Comparison of ENCODE assay signal across 11 cellular contexts in the genomic region with DNA sequence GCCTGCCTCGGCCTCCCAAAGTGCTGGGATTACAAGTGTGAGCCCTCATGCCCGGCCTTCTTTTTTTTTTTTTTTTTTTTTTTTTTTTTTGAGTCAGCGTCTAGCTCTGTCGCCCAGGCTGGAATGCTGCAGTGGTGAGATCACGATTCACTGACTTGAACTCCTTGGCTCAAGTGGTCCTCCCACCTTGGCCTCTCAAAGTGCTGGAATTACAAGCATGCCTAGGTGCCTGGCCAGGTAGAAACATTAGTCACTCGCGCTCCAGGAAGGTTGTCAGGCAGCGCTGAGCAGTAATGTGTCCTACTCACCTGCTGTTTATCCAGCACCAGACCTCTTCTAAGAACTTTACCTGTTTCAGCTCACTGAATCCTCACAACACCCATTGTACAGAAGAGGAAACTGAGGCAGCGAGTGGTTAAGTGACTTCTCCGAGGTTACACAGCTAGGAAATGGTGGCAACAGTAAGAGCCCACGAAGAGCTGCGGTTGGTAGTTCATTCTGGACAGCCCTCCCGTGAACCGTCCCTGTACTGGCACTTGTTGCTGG. TPM values are rescaled to one million over a fixed set of nuclear protein-coding genes. Genes with fewer than 3 reads are reported as not detected.
DNase-seq lines count a peak whose midpoint lies in the region; ATAC-seq and TF ChIP-seq lines count a peak whose summit lies in the region.
"Had no signal": no experiment of that assay in that cellular context is flagged by ENCODE, and none has a peak within 500 bp of the region (broad histone marks: within the 10 kb centered on the region; RNA-seq: fewer than 3 reads in every experiment).

No MANE protein-coding gene starts in this region.

- no peak for ATAC-seq in stimulated activated effector memory CD8-positive, alpha-beta T cell treated with anti-CD3 and anti-CD28 coated beads, Interleukin-12 subunit alpha, Interleukin-12 subunit beta, amount 100 ng/mL, for 72 hours
- ATAC-seq: Panc1 had no signal

- H3K9me3 Mint-ChIP-seq in type B pancreatic cell, result no peaks in the 10 kb centered on the region
- no peaks in the 10 kb centered on the region for H3K9me3 Mint-ChIP-seq in stimulated activated effector memory CD8-positive, alpha-beta T cell treated with anti-CD3 and anti-CD28 coated beads, Interleukin-12 subunit alpha, Interleukin-12 subunit beta, amount 100 ng/mL, for 72 hours
- H3K9me3 Mint-ChIP-seq: activated naive CD4-positive, alpha-beta T cell treated with anti-CD3 and anti-CD28 coated beads, Interleukin-2, amount 50 U/mL, for 72 hours had no signal

- peak overlapping the region; percentile 66 for H3K27ac Mint-ChIP-seq in type B pancreatic cell
- no peak overlapping the region for H3K27ac Mint-ChIP-seq in stimulated activated effector memory CD8-positive, alpha-beta T cell treated with anti-CD3 and anti-CD28 coated beads, Interleukin-12 subunit alpha, Interleukin-12 subunit beta, amount 100 ng/mL, for 72 hours
- H3K27ac Mint-ChIP-seq: activated naive CD4-positive, alpha-beta T cell treated with anti-CD3 and anti-CD28 coated beads, Interleukin-2, amount 50 U/mL, for 72 hours had no signal

- H3K4me1 Mint-ChIP-seq in type B pancreatic cell (ENCODE audit: unreplicated experiment), result no peaks in the 10 kb centered on the region
- no peaks in the 10 kb centered on the region for H3K4me1 Mint-ChIP-seq in stimulated activated effector memory CD8-positive, alpha-beta T cell treated with anti-CD3 and anti-CD28 coated beads, Interleukin-12 subunit alpha, Interleukin-12 subunit beta, amount 100 ng/mL, for 72 hours

- H3K36me3 Mint-ChIP-seq in type B pancreatic cell, result no peaks in the 10 kb centered on the region
- peaks cover 4% of the 10 kb centered on the region for H3K36me3 Mint-ChIP-seq in stimulated activated effector memory CD8-positive, alpha-beta T cell treated with anti-CD3 and anti-CD28 coated beads, Interleukin-12 subunit alpha, Interleukin-12 subunit beta, amount 100 ng/mL, for 72 hours
- H3K36me3 Mint-ChIP-seq: activated naive CD4-positive, alpha-beta T cell treated with anti-CD3 and anti-CD28 coated beads, Interleukin-2, amount 50 U/mL, for 72 hours had no signal

- in situ Hi-C loops in astrocyte of the spinal cord (cut with HindIII; ENCODE audit: low sequenced_read_pairs), result no loop called here

- H3K4me3 Mint-ChIP-seq in type B pancreatic cell, result peak overlapping the region; percentile 54
- no peak overlapping the region for H3K4me3 Mint-ChIP-seq in stimulated activated effector memory CD8-positive, alpha-beta T cell treated with anti-CD3 and anti-CD28 coated beads, Interleukin-12 subunit alpha, Interleukin-12 subunit beta, amount 100 ng/mL, for 72 hours

- peaks cover 13% of the 10 kb centered on the region for H3K27me3 Mint-ChIP-seq in type B pancreatic cell

- no peak for TF ChIP-seq CTCF in astrocyte of the spinal cord (IDR thresholded peaks at IDR 0.05; ENCODE audit: low read depth, low read length)
- no peak for TF ChIP-seq CTCF in type B pancreatic cell (conservative IDR thresholded peaks at IDR 0.05)

- DNase-seq in NCI-H2029 (lab: John Stamatoyannopoulos, UW), result peak; percentile 19
- no peak for DNase-seq in NCI-H2029 treated with DMSO at 0.1 percent for 48 hours (lab: John Stamatoyannopoulos, UW)
- peak; percentile 40 for DNase-seq in astrocyte of the spinal cord (ENCODE audit: low read depth, low spot score)
- peak; percentile 97 for DNase-seq in islet precursor cell
- DNase-seq in type B pancreatic cell (ENCODE audit: extremely low spot score, unreplicated experiment), result no peak
- no peak for DNase-seq in NK-92 (lab: John Stamatoyannopoulos, UW; ENCODE audit: unreplicated experiment)
- no peak for DNase-seq in stimulated activated effector memory CD8-positive, alpha-beta T cell treated with anti-CD3 and anti-CD28 coated beads, Interleukin-12 subunit alpha, Interleukin-12 subunit beta, amount 100 ng/mL, for 72 hours (ENCODE audit: low spot score in 2 of 2)
- DNase-seq in midbrain (lab: John Stamatoyannopoulos, UW), result no peak
- DNase-seq: erythroblast had no signal

- H3K4me3 ChIP-seq in astrocyte of the spinal cord (ENCODE audit: low read depth, low read length), result no peak overlapping the region

RNA-seq across cellular contexts. Expression of a gene that starts 0.5 kb away (rescaled TPM):
- 5.7 TPM in 1 of 2 replicates, not detected in the other for total RNA-seq in type B pancreatic cell (ENCODE audit: low replicate concordance)

RNA-seq across cellular contexts. Expression of a gene that starts 9.0 kb away (rescaled TPM):
- total RNA-seq in type B pancreatic cell (ENCODE audit: low replicate concordance), result 164 and 266 TPM in 2 replicates

RNA-seq across cellular contexts. Expression of a gene that starts 9.4 kb away (rescaled TPM):
- total RNA-seq in type B pancreatic cell (ENCODE audit: low replicate concordance), result 38.4 and 44.8 TPM in 2 replicates

RNA-seq across cellular contexts. Expression of a gene that starts 15.0 kb away (rescaled TPM):
- not detected in 2 replicates for total RNA-seq in type B pancreatic cell (ENCODE audit: low replicate concordance)

RNA-seq across cellular contexts. Expression of a gene that starts 37.6 kb away (rescaled TPM):
- total RNA-seq in type B pancreatic cell (ENCODE audit: low replicate concordance), result 3.7 TPM in 1 of 2 replicates, not detected in the other

Comparison
In these comparisons a context has a peak if more than half of its experiments do, and no peak if none do; other contexts are left out.
1. DNase-seq: peak in NCI-H2029 (single experiment), astrocyte of the spinal cord (single experiment) and islet precursor cell (single experiment); none in NCI-H2029 treated with DMSO at 0.1 percent for 48 hours (single experiment), type B pancreatic cell (single experiment), NK-92 (single experiment), stimulated activated effector memory CD8-positive, alpha-beta T cell treated with anti-CD3 and anti-CD28 coated beads, Interleukin-12 subunit alpha, Interleukin-12 subunit beta, amount 100 ng/mL, for 72 hours (0 of 2) and midbrain (single experiment).